10 cellular contexts compared by ENCODE assay signal in genomic region chr11:6483015-6483414, GRCh38. TPM values are rescaled to one million over a fixed set of nuclear protein-coding genes. Genes with fewer than 3 reads are reported as not detected.
DNase-seq lines count a peak whose midpoint lies in the region; ATAC-seq and TF ChIP-seq lines count a peak whose summit lies in the region.
"Had no signal": no experiment of that assay in that cellular context is flagged by ENCODE, and none has a peak within 500 bp of the region (broad histone marks: within the 10 kb centered on the region; RNA-seq: fewer than 3 reads in every experiment).

No MANE protein-coding gene starts in this region.

- H2AFZ ChIP-seq in hepatocyte: no peak overlapping the region

- peak overlapping the region; percentile 94 for H3K4me3 Mint-ChIP-seq in activated naive CD4-positive, alpha-beta T cell treated with anti-CD3 and anti-CD28 coated beads for 36 hours
- peak overlapping the region; percentile 87 for H3K4me3 Mint-ChIP-seq in activated CD8-positive, alpha-beta T cell treated with anti-CD3 and anti-CD28 coated beads for 36 hours

- no peaks in the 10 kb centered on the region for H3K27me3 Mint-ChIP-seq in activated naive CD4-positive, alpha-beta T cell treated with anti-CD3 and anti-CD28 coated beads for 36 hours (ENCODE audit: low read depth)
- H3K27me3 Mint-ChIP-seq in activated CD8-positive, alpha-beta T cell treated with anti-CD3 and anti-CD28 coated beads for 36 hours: no peaks in the 10 kb centered on the region

- CTCF ChIA-PET in activated naive CD4-positive, alpha-beta T cell treated with anti-CD3 and anti-CD28 coated beads for 36 hours (lab: Charles Lee): interaction anchor here (1.2 to 4.8 kb wide), 5 partner anchors 11 to 129 kb away, joined by 3 to 37 read pairs (median 6); partner anchors contain the start of gene TAF10
- CTCF ChIA-PET in activated CD8-positive, alpha-beta T cell treated with anti-CD3 and anti-CD28 coated beads for 36 hours (lab: Charles Lee): interaction anchor here (1.1 to 2.4 kb wide), 10 partner anchors 10 to 255 kb away, joined by 3 to 32 read pairs (median 6); partner anchors contain the start of genes MRPL17, SMPD1 and TRIM3

- H3K9ac ChIP-seq in subcutaneous abdominal adipose tissue (ENCODE audit: low read length in 5 of 5): peak overlapping the region in 3 of 5 donors; percentile 69 to 94 (median 76)

- no peaks in the 10 kb centered on the region for H3K9me3 Mint-ChIP-seq in activated naive CD4-positive, alpha-beta T cell treated with anti-CD3 and anti-CD28 coated beads for 36 hours
- no peaks in the 10 kb centered on the region for H3K9me3 Mint-ChIP-seq in activated CD8-positive, alpha-beta T cell treated with anti-CD3 and anti-CD28 coated beads for 36 hours

- POLR2A ChIA-PET in activated CD8-positive, alpha-beta T cell treated with anti-CD3 and anti-CD28 coated beads for 36 hours (lab: Charles Lee): interaction anchor here (0.8 to 4.5 kb wide), 9 partner anchors 9 to 264 kb away, joined by 3 to 25 read pairs (median 5); partner anchors contain the start of genes DNHD1 and TRIM3

- peaks cover 18% of the 10 kb centered on the region for H3K36me3 Mint-ChIP-seq in activated naive CD4-positive, alpha-beta T cell treated with anti-CD3 and anti-CD28 coated beads for 36 hours (ENCODE audit: low read depth)
- peaks cover 22% of the 10 kb centered on the region for H3K36me3 Mint-ChIP-seq in activated CD8-positive, alpha-beta T cell treated with anti-CD3 and anti-CD28 coated beads for 36 hours (ENCODE audit: low read depth)

- H3K79me2 ChIP-seq in hepatocyte: peaks cover 47% of the 10 kb centered on the region

- intact Hi-C loops in activated naive CD4-positive, alpha-beta T cell treated with anti-CD3 and anti-CD28 coated beads for 36 hours (cut with micrococcal nuclease): loop anchor here (5.0 kb wide), 1 partner anchor 856 kb away; the partner anchor contains the start of gene TRIM34
- intact Hi-C loops in activated CD8-positive, alpha-beta T cell treated with anti-CD3 and anti-CD28 coated beads for 36 hours (cut with micrococcal nuclease): no loop called here

- H3K4me1 Mint-ChIP-seq in activated naive CD4-positive, alpha-beta T cell treated with anti-CD3 and anti-CD28 coated beads for 36 hours (ENCODE audit: low read depth): peaks cover 35% of the 10 kb centered on the region
- H3K4me1 Mint-ChIP-seq in activated CD8-positive, alpha-beta T cell treated with anti-CD3 and anti-CD28 coated beads for 36 hours (ENCODE audit: low read depth): peaks cover 36% of the 10 kb centered on the region

- peak overlapping the region; percentile 94 for H3K27ac ChIP-seq in hepatocyte
- peak overlapping the region; percentile 90 for H3K27ac ChIP-seq in subcutaneous abdominal adipose tissue (ENCODE audit: low read depth, low read length)
- H3K27ac ChIP-seq in coronary artery: no peak overlapping the region

- H3K4me1 ChIP-seq in hepatocyte (ENCODE audit: insufficient read depth): peaks cover 29% of the 10 kb centered on the region
- H3K4me1 ChIP-seq in subcutaneous abdominal adipose tissue (ENCODE audit: control insufficient read depth in 5 of 5, insufficient read depth in 5 of 5, low read length in 5 of 5): peaks cover 15 to 36% (median 25%) of the 10 kb centered on the region in 5 donors

- H3K9me3 ChIP-seq in hepatocyte (ENCODE audit: low read depth) (no peaks in the 10 kb centered on the region), subcutaneous abdominal adipose tissue (ENCODE audit: control insufficient read depth in 5 of 5, low read length in 5 of 5) (no peaks in the 10 kb centered on the region)
- H3K9me3 ChIP-seq: mucosa of descending colon had no signal

- peaks cover 3% of the 10 kb centered on the region for H4K20me1 ChIP-seq in hepatocyte (ENCODE audit: insufficient read depth, poor library complexity, severe bottlenecking)

- H3K36me3 ChIP-seq in hepatocyte (replicated peaks; ENCODE audit: insufficient read depth, low read depth) (no peaks in the 10 kb centered on the region), subcutaneous abdominal adipose tissue (ENCODE audit: control insufficient read depth in 5 of 5, insufficient read depth in 5 of 5, low read length in 5 of 5) (peaks cover 38 to 57% (median 53%) of the 10 kb centered on the region in 5 donors)

- 94% methylated on average over 6 of the region's 6 CpGs for WGBS in hepatocyte (ENCODE audit: low lambda C conversion rate, missing lambda C conversion rate)

- peak overlapping the region; percentile 96 for H3K27ac Mint-ChIP-seq in activated naive CD4-positive, alpha-beta T cell treated with anti-CD3 and anti-CD28 coated beads for 36 hours
- H3K27ac Mint-ChIP-seq in activated CD8-positive, alpha-beta T cell treated with anti-CD3 and anti-CD28 coated beads for 36 hours: peak overlapping the region; percentile 96

- no peak for ATAC-seq in activated CD8-positive, alpha-beta T cell treated with anti-CD3 and anti-CD28 coated beads for 36 hours
- ATAC-seq: mucosa of descending colon had no signal

- H3K4me2 ChIP-seq in hepatocyte: peak overlapping the region; percentile 95

- TF ChIP-seq CTCF in activated CD8-positive, alpha-beta T cell treated with anti-CD3 and anti-CD28 coated beads for 36 hours (IDR thresholded peaks at IDR 0.05): no peak
- no peak for TF ChIP-seq CTCF in hepatocyte (IDR thresholded peaks at IDR 0.05; ENCODE audit: poor library complexity)
- TF ChIP-seq CTCF in coronary artery (IDR thresholded peaks at IDR 0.05): no peak

- H3K4me3 ChIP-seq in hepatocyte (no peak overlapping the region), subcutaneous abdominal adipose tissue (ENCODE audit: low read depth in 1 of 5, low read length in 5 of 5) (peak overlapping the region in 1 of 5 donors; percentile 5), coronary artery (no peak overlapping the region)
- H3K4me3 ChIP-seq: mucosa of descending colon had no signal

- no peak for DNase-seq in activated naive CD4-positive, alpha-beta T cell treated with anti-CD3 and anti-CD28 coated beads for 36 hours
- DNase-seq in activated naive CD4-positive, alpha-beta T cell (lab: John Stamatoyannopoulos, UW): no peak
- DNase-seq in activated CD8-positive, alpha-beta T cell treated with anti-CD3 and anti-CD28 coated beads for 36 hours: no peak
- no peak for DNase-seq in hepatocyte (ENCODE audit: low spot score)
- no peak for DNase-seq in SHP77 (lab: John Stamatoyannopoulos, UW)
- DNase-seq in anterior cingulate cortex (lab: John Stamatoyannopoulos, UW): no peak
- no peak for DNase-seq in coronary artery (ENCODE audit: low spot score)
- DNase-seq: mucosa of descending colon, NCI-H2107 had no signal

- H3K27me3 ChIP-seq in hepatocyte: no peaks in the 10 kb centered on the region
- no peaks in the 10 kb centered on the region for H3K27me3 ChIP-seq in subcutaneous abdominal adipose tissue (ENCODE audit: control insufficient read depth in 5 of 5, insufficient read depth in 4 of 5, low read length in 5 of 5)

- H3K9me2 ChIP-seq in hepatocyte (replicated peaks; ENCODE audit: insufficient read depth): no peaks in the 10 kb centered on the region

RNA-seq across cellular contexts. Expression of gene TIMM10B, which starts 1.7 kb away (rescaled TPM):
- 10 to 100 TPM; 35.1 to 41.7 TPM for total RNA-seq in activated naive CD4-positive, alpha-beta T cell treated with anti-CD3 and anti-CD28 coated beads for 36 hours
- 10 to 100 TPM; 40.6 to 43.0 TPM for total RNA-seq in activated CD8-positive, alpha-beta T cell treated with anti-CD3 and anti-CD28 coated beads for 36 hours
- total RNA-seq in hepatocyte: 56.3 and 68.0 TPM in 2 replicates
- 52.1 and 65.8 TPM in 2 replicates for polyA plus RNA-seq in hepatocyte

RNA-seq across cellular contexts. Expression of gene ARFIP2, which starts 1.9 kb away (rescaled TPM):
- 10 to 100 TPM; 33.5 to 37.9 TPM for total RNA-seq in activated naive CD4-positive, alpha-beta T cell treated with anti-CD3 and anti-CD28 coated beads for 36 hours
- 10 to 100 TPM; 36.9 to 38.3 TPM for total RNA-seq in activated CD8-positive, alpha-beta T cell treated with anti-CD3 and anti-CD28 coated beads for 36 hours
- 78.0 and 90.1 TPM in 2 replicates for total RNA-seq in hepatocyte
- polyA plus RNA-seq in hepatocyte: 94.9 and 108 TPM in 2 replicates

RNA-seq across cellular contexts. Expression of gene TRIM3, which starts 9.3 kb away (rescaled TPM):
- total RNA-seq in activated naive CD4-positive, alpha-beta T cell treated with anti-CD3 and anti-CD28 coated beads for 36 hours: 1 to 10 TPM; 7.7 to 9.4 TPM
- total RNA-seq in activated CD8-positive, alpha-beta T cell treated with anti-CD3 and anti-CD28 coated beads for 36 hours: 1 to 10 TPM; 4.4 to 5.5 TPM
- 18.1 and 26.2 TPM in 2 replicates for total RNA-seq in hepatocyte
- 31.6 and 35.5 TPM in 2 replicates for polyA plus RNA-seq in hepatocyte

RNA-seq across cellular contexts. Expression of gene DNHD1, which starts 14.1 kb away (rescaled TPM):
- total RNA-seq in activated naive CD4-positive, alpha-beta T cell treated with anti-CD3 and anti-CD28 coated beads for 36 hours: 10 to 100 TPM; 18.2 to 19.3 TPM
- total RNA-seq in activated CD8-positive, alpha-beta T cell treated with anti-CD3 and anti-CD28 coated beads for 36 hours: 10 to 100 TPM; 27.5 to 28.2 TPM
- 7.3 and 8.1 TPM in 2 replicates for total RNA-seq in hepatocyte
- polyA plus RNA-seq in hepatocyte: 7.1 and 7.9 TPM in 2 replicates

RNA-seq across cellular contexts. Expression of gene HPX, which starts 42.2 kb away (rescaled TPM):
- under 1 TPM in 1 of 2 experiments, not detected in 1; 0.64 TPM for total RNA-seq in activated naive CD4-positive, alpha-beta T cell treated with anti-CD3 and anti-CD28 coated beads for 36 hours
- total RNA-seq in activated CD8-positive, alpha-beta T cell treated with anti-CD3 and anti-CD28 coated beads for 36 hours: not detected
- total RNA-seq in hepatocyte: 361 and 367 TPM in 2 replicates
- 229 and 358 TPM in 2 replicates for polyA plus RNA-seq in hepatocyte

Comparison
In these comparisons a context has a peak if more than half of its experiments do, and no peak if none do; other contexts are left out.
1. H3K27ac ChIP-seq: peak in hepatocyte (single experiment) and subcutaneous abdominal adipose tissue (single experiment); none in coronary artery (0 of 2).